ENCODE assay signal across 15 cellular contexts in genomic region chr17:74147436-74147835, GRCh38. TPM values are rescaled to one million over a fixed set of nuclear protein-coding genes. Genes with fewer than 3 reads are reported as not detected.
DNase-seq lines count a peak whose midpoint lies in the region; ATAC-seq and TF ChIP-seq lines count a peak whose summit lies in the region.
"Had no signal": no experiment of that assay in that cellular context is flagged by ENCODE, and none has a peak within 500 bp of the region (broad histone marks: within the 10 kb centered on the region; RNA-seq: fewer than 3 reads in every experiment).

No MANE protein-coding gene starts in this region.

- DNase-seq in NCI-H1694 (lab: John Stamatoyannopoulos, UW) = peak; percentile 79
- DNase-seq in NCI-H82 (lab: John Stamatoyannopoulos, UW) = peak; percentile 98
- DNase-seq in glutamatergic neuron = peak; percentile 63
- peak; percentile 49 to 54 for DNase-seq in vagina (ENCODE audit: extremely low spot score in 2 of 2)
- no peak for DNase-seq in right cardiac atrium
- DNase-seq in amygdala (lab: John Stamatoyannopoulos, UW) = no peak
- DNase-seq: CD8-positive, alpha-beta memory T cell; HFFc6; NCI-H1436; OCI-M1; RPMI8226 had no signal

- H3K36me3 Mint-ChIP-seq in glutamatergic neuron (ENCODE audit: unreplicated experiment) = peaks cover 13% of the 10 kb centered on the region

- H3K4me1 ChIP-seq in vagina (peaks cover under 1% of the 10 kb centered on the region), right cardiac atrium (ENCODE audit: control insufficient read depth, insufficient read depth, low read length) (no peaks in the 10 kb centered on the region)
- H3K4me1 ChIP-seq: SJCRH30 had no signal

- H3K27me3 ChIP-seq in vagina (no peaks in the 10 kb centered on the region), right cardiac atrium (ENCODE audit: control insufficient read depth, insufficient read depth) (no peaks in the 10 kb centered on the region)
- H3K27me3 ChIP-seq: SJCRH30 had no signal

- H3K27ac ChIP-seq in vagina (no peak overlapping the region), right cardiac atrium (ENCODE audit: low read length) (no peak overlapping the region)
- H3K27ac ChIP-seq: SJCRH30 had no signal

- WGBS in right cardiac atrium = 75% methylated on average over 6 of the region's 6 CpGs

- no peaks in the 10 kb centered on the region for H3K36me3 ChIP-seq in vagina
- H3K36me3 ChIP-seq: SJCRH30 had no signal

- H3K27me3 Mint-ChIP-seq in glutamatergic neuron (ENCODE audit: unreplicated experiment) = peaks cover 12% of the 10 kb centered on the region

- no peak overlapping the region for H3K4me3 Mint-ChIP-seq in glutamatergic neuron (ENCODE audit: unreplicated experiment)
- H3K4me3 Mint-ChIP-seq: B cell; CD8-positive, alpha-beta memory T cell; HFFc6 had no signal

- peaks cover 18% of the 10 kb centered on the region for H3K9me3 Mint-ChIP-seq in glutamatergic neuron (ENCODE audit: unreplicated experiment)

- TF ChIP-seq POLR2A in vagina (IDR thresholded peaks at IDR 0.05) = no peak

- peaks cover 17% of the 10 kb centered on the region for H3K9me3 ChIP-seq in vagina
- H3K9me3 ChIP-seq in right cardiac atrium (ENCODE audit: control insufficient read depth, low read length) = peaks cover 4% of the 10 kb centered on the region

- peaks cover 27% of the 10 kb centered on the region for H3K4me1 Mint-ChIP-seq in glutamatergic neuron (ENCODE audit: low read depth, unreplicated experiment)
- H3K4me1 Mint-ChIP-seq: B cell; CD8-positive, alpha-beta memory T cell had no signal

- TF ChIP-seq CTCF in glutamatergic neuron (IDR thresholded peaks at IDR 0.05; ENCODE audit: partially characterized antibody, unreplicated experiment) (no peak), vagina (IDR thresholded peaks at IDR 0.05) (no peak)

- peak overlapping the region; percentile 90 for H3K27ac Mint-ChIP-seq in glutamatergic neuron (ENCODE audit: unreplicated experiment)
- H3K27ac Mint-ChIP-seq: B cell, HFFc6 had no signal

- no peak for ATAC-seq in right cardiac atrium
- ATAC-seq in HG02610 (IDR thresholded peaks at IDR 0.05; ENCODE audit: unreplicated experiment) = no peak
- ATAC-seq: K562 had no signal

- intact Hi-C loops in vagina (cut with DNase I) (no loop called here), right cardiac atrium (cut with DNase I) (no loop called here)

- H3K4me3 ChIP-seq in vagina (no peak overlapping the region), right cardiac atrium (ENCODE audit: low read length) (no peak overlapping the region)
- H3K4me3 ChIP-seq: K562, SJCRH30 had no signal

RNA-seq across cellular contexts. Expression of gene RPL38, which starts 56.0 kb away (rescaled TPM):
- total RNA-seq in glutamatergic neuron (ENCODE audit: unreplicated experiment) = 600 TPM
- 571 TPM for total RNA-seq in vagina
- 100 to 1,000 TPM; 647 to 821 (median 732) TPM for total RNA-seq in right cardiac atrium
- polyA plus RNA-seq in right cardiac atrium = 1,420 TPM

Comparison
In these comparisons a context has a peak if more than half of its experiments do, and no peak if none do; other contexts are left out.
1. DNase-seq: peak in NCI-H1694 (single experiment), NCI-H82 (single experiment), glutamatergic neuron (single experiment) and vagina (2 of 2); none in right cardiac atrium (0 of 3) and amygdala (0 of 56).